ENCODE assay signal across 1 cellular context in the genomic region with DNA sequence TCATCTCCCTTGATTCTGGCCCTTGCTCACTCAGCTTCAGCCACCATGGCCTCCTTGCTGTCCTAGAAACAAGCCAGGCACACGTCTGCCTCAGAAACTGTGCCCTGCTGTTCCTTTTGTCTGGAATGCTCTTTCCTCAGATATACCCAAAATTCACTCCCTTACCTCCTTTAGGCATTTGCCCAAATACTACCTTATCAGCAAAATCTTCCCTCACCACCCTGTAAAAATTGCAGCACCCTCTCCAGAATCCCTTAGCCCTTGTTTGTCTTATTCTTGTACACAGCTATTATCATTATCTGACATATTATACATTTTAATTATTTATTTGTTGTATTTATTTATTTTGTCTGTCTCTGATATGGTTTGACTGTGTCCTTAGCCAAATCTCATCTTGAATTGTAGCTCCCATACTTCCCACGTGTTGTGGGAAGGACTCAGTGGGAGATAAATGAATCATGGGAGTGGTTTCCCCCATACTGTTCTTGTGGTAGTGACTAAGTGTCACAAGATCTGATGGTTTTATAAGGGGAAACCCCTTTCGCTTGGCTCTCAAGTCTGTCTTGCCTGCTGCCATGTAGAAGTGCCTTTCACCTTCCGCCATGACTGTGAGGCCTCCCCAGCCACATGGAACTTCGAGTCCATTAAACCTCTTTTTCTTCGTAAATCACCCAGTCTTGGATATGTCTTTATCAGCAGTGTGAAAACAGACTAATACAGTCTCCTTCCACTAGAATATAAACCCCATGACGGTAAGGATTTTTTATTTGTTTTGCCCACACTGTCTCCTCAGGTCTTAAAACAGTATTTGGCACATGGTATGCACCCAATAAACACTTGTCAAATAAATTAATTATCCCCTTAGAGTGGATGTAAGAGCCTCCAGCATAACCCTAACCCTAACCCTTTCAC.
TF ChIP-seq lines count a peak whose summit lies in the region.

No MANE protein-coding gene starts in this region.

TF ChIP-seq in K562, 482 proteins besides CTCF, POLR2A, EP300 and RAD21 (continued from another document and continues in another):
- TF ChIP-seq, protein P1, sequence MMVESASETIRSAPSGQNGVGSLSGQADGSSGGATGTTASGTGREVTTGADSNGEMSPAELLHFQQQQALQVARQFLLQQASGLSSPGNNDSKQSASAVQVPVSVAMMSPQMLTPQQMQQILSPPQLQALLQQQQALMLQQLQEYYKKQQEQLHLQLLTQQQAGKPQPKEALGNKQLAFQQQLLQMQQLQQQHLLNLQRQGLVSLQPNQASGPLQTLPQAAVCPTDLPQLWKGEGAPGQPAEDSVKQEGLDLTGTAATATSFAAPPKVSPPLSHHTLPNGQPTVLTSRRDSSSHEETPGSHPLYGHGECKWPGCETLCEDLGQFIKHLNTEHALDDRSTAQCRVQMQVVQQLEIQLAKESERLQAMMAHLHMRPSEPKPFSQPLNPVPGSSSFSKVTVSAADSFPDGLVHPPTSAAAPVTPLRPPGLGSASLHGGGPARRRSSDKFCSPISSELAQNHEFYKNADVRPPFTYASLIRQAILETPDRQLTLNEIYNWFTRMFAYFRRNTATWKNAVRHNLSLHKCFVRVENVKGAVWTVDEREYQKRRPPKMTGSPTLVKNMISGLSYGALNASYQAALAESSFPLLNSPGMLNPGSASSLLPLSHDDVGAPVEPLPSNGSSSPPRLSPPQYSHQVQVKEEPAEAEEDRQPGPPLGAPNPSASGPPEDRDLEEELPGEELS (CRISPR knock-in tag; IDR thresholded peaks at IDR 0.05; ENCODE audit: borderline replicate concordance), result no peak
- TF ChIP-seq, protein P2, sequence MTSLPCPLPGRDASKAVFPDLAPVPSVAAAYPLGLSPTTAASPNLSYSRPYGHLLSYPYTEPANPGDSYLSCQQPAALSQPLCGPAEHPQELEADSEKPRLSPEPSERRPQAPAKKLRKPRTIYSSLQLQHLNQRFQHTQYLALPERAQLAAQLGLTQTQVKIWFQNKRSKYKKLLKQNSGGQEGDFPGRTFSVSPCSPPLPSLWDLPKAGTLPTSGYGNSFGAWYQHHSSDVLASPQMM (CRISPR knock-in tag; IDR thresholded peaks at IDR 0.05), result no peak
- TF ChIP-seq ZNF668 (CRISPR knock-in tag; IDR thresholded peaks at IDR 0.05) (no peak), SNRNP70 (optimal IDR thresholded peaks at IDR 0.05; ENCODE audit: low read depth, low read length) (no peak), ZNF586 (CRISPR knock-in tag; conservative IDR thresholded peaks at IDR 0.05) (no peak), CXXC5 (CRISPR knock-in tag; IDR thresholded peaks at IDR 0.05) (no peak), KAT8 (IDR thresholded peaks at IDR 0.05; ENCODE audit: low read depth) (no peak), NELFE (IDR thresholded peaks at IDR 0.05; ENCODE audit: insufficient read depth, insufficient read length) (no peak), YBX1 (IDR thresholded peaks at IDR 0.05) (no peak), EHMT2 (IDR thresholded peaks at IDR 0.05) (0 out of 2 replicates have a peak, but pooled peaks have one; percentile 28), CREM (IDR thresholded peaks at IDR 0.05; ENCODE audit: low read depth) (no peak), SMARCE1 (IDR thresholded peaks at IDR 0.05) (no peak), BDP1 (IDR thresholded peaks at IDR 0.05; ENCODE audit: insufficient read depth, insufficient read length) (no peak), ZNF239 (CRISPR knock-in tag; IDR thresholded peaks at IDR 0.05) (no peak; the same call in 1 of the 2 replicates), C11orf30 (IDR thresholded peaks at IDR 0.05; ENCODE audit: low read depth) (peak; percentile 74; the same call in 1 of the 2 replicates), KLF10 (CRISPR knock-in tag; IDR thresholded peaks at IDR 0.05) (no peak), POLR2H (tag; IDR thresholded peaks at IDR 0.05; ENCODE audit: low read depth) (peak; percentile 47; the same call in 1 of the 2 replicates), MTA3 (IDR thresholded peaks at IDR 0.05; ENCODE audit: borderline replicate concordance) (no peak), TAF15 (IDR thresholded peaks at IDR 0.05; ENCODE audit: low read depth, low read length) (no peak), MEF2A (IDR thresholded peaks at IDR 0.05; ENCODE audit: control insufficient read depth, low read depth, low read length) (no peak), NCOA1 (IDR thresholded peaks at IDR 0.05; ENCODE audit: low read depth) (no peak), NFE2 (IDR thresholded peaks at IDR 0.05; ENCODE audit: low read depth) (no peak), ZBTB7A (IDR thresholded peaks at IDR 0.05; ENCODE audit: borderline replicate concordance, control insufficient read depth, low read depth, low read length) (no peak), SP2 (IDR thresholded peaks at IDR 0.05; ENCODE audit: extremely low read depth, low read depth, low read length, poor library complexity, severe bottlenecking) (no peak), ADNP (tag; IDR thresholded peaks at IDR 0.05) (no peak), CHD4 (IDR thresholded peaks at IDR 0.05; ENCODE audit: insufficient read depth, insufficient replicate concordance, low read depth, low read length, poor library complexity, severe bottlenecking) (no peak), CHD1 (IDR thresholded peaks at IDR 0.05; ENCODE audit: low read length) (no peak)
- TF ChIP-seq, protein P3, sequence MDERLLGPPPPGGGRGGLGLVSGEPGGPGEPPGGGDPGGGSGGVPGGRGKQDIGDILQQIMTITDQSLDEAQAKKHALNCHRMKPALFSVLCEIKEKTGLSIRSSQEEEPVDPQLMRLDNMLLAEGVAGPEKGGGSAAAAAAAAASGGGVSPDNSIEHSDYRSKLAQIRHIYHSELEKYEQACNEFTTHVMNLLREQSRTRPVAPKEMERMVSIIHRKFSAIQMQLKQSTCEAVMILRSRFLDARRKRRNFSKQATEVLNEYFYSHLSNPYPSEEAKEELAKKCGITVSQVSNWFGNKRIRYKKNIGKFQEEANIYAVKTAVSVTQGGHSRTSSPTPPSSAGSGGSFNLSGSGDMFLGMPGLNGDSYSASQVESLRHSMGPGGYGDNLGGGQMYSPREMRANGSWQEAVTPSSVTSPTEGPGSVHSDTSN (CRISPR knock-in tag; IDR thresholded peaks at IDR 0.05; ENCODE audit: low read depth), result no peak
- TF ChIP-seq, protein P3 (tag; conservative IDR thresholded peaks at IDR 0.05; ENCODE audit: low read depth), result no peak
- TF ChIP-seq, protein P4, sequence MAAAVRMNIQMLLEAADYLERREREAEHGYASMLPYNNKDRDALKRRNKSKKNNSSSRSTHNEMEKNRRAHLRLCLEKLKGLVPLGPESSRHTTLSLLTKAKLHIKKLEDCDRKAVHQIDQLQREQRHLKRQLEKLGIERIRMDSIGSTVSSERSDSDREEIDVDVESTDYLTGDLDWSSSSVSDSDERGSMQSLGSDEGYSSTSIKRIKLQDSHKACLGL (CRISPR knock-in tag; IDR thresholded peaks at IDR 0.05; ENCODE audit: borderline replicate concordance, poor library complexity, severe bottlenecking), result no peak
- TF ChIP-seq, protein P5, sequence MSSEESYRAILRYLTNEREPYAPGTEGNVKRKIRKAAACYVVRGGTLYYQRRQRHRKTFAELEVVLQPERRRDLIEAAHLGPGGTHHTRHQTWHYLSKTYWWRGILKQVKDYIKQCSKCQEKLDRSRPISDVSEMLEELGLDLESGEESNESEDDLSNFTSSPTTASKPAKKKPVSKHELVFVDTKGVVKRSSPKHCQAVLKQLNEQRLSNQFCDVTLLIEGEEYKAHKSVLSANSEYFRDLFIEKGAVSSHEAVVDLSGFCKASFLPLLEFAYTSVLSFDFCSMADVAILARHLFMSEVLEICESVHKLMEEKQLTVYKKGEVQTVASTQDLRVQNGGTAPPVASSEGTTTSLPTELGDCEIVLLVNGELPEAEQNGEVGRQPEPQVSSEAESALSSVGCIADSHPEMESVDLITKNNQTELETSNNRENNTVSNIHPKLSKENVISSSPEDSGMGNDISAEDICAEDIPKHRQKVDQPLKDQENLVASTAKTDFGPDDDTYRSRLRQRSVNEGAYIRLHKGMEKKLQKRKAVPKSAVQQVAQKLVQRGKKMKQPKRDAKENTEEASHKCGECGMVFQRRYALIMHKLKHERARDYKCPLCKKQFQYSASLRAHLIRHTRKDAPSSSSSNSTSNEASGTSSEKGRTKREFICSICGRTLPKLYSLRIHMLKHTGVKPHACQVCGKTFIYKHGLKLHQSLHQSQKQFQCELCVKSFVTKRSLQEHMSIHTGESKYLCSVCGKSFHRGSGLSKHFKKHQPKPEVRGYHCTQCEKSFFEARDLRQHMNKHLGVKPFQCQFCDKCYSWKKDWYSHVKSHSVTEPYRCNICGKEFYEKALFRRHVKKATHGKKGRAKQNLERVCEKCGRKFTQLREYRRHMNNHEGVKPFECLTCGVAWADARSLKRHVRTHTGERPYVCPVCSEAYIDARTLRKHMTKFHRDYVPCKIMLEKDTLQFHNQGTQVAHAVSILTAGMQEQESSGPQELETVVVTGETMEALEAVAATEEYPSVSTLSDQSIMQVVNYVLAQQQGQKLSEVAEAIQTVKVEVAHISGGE (CRISPR knock-in tag; IDR thresholded peaks at IDR 0.05), result 0 out of 6 replicates have a peak, but pooled peaks of 1 of the 3 experiments have one; percentile 42
- TF ChIP-seq, protein P6, sequence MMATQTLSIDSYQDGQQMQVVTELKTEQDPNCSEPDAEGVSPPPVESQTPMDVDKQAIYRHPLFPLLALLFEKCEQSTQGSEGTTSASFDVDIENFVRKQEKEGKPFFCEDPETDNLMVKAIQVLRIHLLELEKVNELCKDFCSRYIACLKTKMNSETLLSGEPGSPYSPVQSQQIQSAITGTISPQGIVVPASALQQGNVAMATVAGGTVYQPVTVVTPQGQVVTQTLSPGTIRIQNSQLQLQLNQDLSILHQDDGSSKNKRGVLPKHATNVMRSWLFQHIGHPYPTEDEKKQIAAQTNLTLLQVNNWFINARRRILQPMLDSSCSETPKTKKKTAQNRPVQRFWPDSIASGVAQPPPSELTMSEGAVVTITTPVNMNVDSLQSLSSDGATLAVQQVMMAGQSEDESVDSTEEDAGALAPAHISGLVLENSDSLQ (IDR thresholded peaks at IDR 0.05), result no peak
- TF ChIP-seq, protein P7, sequence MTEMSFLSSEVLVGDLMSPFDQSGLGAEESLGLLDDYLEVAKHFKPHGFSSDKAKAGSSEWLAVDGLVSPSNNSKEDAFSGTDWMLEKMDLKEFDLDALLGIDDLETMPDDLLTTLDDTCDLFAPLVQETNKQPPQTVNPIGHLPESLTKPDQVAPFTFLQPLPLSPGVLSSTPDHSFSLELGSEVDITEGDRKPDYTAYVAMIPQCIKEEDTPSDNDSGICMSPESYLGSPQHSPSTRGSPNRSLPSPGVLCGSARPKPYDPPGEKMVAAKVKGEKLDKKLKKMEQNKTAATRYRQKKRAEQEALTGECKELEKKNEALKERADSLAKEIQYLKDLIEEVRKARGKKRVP (CRISPR knock-in tag; IDR thresholded peaks at IDR 0.05), result no peak
- TF ChIP-seq, protein P8, sequence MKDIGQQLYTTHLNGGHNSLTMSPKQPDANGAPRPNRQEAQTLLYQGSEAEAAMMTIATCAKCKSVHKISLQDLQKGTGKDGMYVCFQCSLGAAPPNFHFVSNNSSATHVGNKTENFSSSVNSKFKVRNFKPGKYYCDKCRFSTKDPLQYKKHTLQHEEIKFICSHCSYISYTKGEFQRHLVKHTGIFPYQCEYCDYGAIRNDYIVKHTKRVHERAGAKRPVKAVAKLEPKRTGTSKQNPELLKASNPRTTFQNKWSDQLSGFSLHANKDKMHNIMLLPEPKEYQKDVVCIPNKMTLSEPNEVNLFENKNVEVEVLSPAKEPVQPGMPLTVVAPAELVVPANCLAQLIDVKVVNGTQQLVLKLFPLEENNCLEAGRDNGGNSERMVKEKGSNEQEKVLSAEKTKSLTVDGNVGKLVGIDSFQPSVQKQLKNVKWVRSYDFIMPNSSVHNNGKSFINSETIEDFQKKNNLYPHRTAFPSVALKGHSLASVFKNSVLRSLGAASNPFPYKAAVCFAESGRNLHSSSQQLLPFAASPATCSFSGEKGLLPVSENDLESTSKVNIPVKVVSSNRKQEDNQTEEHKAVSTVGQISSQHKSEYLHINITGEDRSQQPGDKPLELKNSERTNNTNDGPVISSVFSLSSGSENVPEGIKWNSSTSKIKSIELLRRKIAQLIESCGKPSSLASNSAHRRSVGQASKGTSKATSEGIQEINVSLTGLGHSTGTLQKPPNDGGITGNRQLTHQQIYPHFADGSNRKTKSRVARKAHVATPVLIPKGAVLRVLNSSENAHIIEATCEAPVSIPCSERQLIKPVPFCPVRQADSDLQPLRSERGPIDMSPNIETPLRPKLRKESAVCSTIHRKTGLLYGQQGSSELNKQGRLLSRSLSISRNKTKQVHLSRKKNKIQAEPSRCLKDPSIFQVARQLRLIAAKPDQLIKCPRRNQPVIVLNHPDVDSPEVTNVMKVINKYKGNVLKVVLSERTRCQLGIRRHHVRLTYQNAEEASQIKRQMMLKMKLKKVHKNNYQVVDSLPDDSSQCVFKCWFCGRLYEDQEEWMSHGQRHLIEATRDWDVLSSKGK (CRISPR knock-in tag; IDR thresholded peaks at IDR 0.05), result no peak
- TF ChIP-seq, protein P9, sequence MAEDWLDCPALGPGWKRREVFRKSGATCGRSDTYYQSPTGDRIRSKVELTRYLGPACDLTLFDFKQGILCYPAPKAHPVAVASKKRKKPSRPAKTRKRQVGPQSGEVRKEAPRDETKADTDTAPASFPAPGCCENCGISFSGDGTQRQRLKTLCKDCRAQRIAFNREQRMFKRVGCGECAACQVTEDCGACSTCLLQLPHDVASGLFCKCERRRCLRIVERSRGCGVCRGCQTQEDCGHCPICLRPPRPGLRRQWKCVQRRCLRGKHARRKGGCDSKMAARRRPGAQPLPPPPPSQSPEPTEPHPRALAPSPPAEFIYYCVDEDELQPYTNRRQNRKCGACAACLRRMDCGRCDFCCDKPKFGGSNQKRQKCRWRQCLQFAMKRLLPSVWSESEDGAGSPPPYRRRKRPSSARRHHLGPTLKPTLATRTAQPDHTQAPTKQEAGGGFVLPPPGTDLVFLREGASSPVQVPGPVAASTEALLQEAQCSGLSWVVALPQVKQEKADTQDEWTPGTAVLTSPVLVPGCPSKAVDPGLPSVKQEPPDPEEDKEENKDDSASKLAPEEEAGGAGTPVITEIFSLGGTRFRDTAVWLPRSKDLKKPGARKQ (CRISPR knock-in tag; IDR thresholded peaks at IDR 0.05), result no peak
- TF ChIP-seq, protein P10, sequence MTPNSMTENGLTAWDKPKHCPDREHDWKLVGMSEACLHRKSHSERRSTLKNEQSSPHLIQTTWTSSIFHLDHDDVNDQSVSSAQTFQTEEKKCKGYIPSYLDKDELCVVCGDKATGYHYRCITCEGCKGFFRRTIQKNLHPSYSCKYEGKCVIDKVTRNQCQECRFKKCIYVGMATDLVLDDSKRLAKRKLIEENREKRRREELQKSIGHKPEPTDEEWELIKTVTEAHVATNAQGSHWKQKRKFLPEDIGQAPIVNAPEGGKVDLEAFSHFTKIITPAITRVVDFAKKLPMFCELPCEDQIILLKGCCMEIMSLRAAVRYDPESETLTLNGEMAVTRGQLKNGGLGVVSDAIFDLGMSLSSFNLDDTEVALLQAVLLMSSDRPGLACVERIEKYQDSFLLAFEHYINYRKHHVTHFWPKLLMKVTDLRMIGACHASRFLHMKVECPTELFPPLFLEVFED (CRISPR knock-in tag; conservative IDR thresholded peaks at IDR 0.05), result no peak
